In genomic region chr2:60556998-60557955, GRCh38 we compare ENCODE assay signal across 8 cellular contexts. TPM values are rescaled to one million over a fixed set of nuclear protein-coding genes. Genes with fewer than 3 reads are reported as not detected.
DNase-seq lines count a peak whose midpoint lies in the region; ATAC-seq and TF ChIP-seq lines count a peak whose summit lies in the region.

No MANE protein-coding gene starts in this region.

- H3K36me3 ChIP-seq in SK-N-SH (replicated peaks in 1 of 2; ENCODE audit: control insufficient read depth in 1 of 2, insufficient read depth in 2 of 2, low read length in 1 of 2) (no peaks in the 10 kb centered on the region), ectodermal cell (ENCODE audit: control insufficient read depth, insufficient read depth, low read length) (no peaks in the 10 kb centered on the region), sigmoid colon (no peaks in the 10 kb centered on the region)

- peaks cover 6% of the 10 kb centered on the region for H3K79me2 ChIP-seq in SK-N-SH (ENCODE audit: insufficient read depth)

- TF ChIP-seq POLR2A in sigmoid colon (IDR thresholded peaks at IDR 0.05) = no peak

- H3K4me1 ChIP-seq in SK-N-SH (ENCODE audit: control insufficient read depth in 1 of 2, insufficient read depth in 2 of 2, low read depth in 1 of 2, low read length in 1 of 2) (peaks cover 6 to 17% of the 10 kb centered on the region in 2 experiments; a peak in 1 of 4 replicates), ectodermal cell (ENCODE audit: control insufficient read depth, insufficient read depth, low read length) (peaks cover 21% of the 10 kb centered on the region), sigmoid colon (peaks cover 0 to 40% (median 22%) of the 10 kb centered on the region in 4 donors)

- TF ChIP-seq RAD21 in SK-N-SH (IDR thresholded peaks at IDR 0.05; ENCODE audit: low read length) = no peak

- TF ChIP-seq CTCF in SK-N-SH (IDR thresholded peaks at IDR 0.05) (no peak), sigmoid colon (IDR thresholded peaks at IDR 0.05) (no peak)

- H3K4me2 ChIP-seq in SK-N-SH = peak overlapping the region; percentile 74

- H4K20me1 ChIP-seq in SK-N-SH (ENCODE audit: insufficient read depth) = no peaks in the 10 kb centered on the region

- H3K27me3 ChIP-seq in SK-N-SH (ENCODE audit: insufficient read depth) (peaks cover 37% of the 10 kb centered on the region), ectodermal cell (ENCODE audit: control insufficient read depth, insufficient read depth, low read length, poor library complexity, severe bottlenecking) (peaks cover 62% of the 10 kb centered on the region), sigmoid colon (peaks cover 0 to 21% (median 0%) of the 10 kb centered on the region in 3 donors)

- ATAC-seq in SK-N-SH treated with all-trans-retinoic acid at 6 μM for 48 hours (no peak), GM21528 (IDR thresholded peaks at IDR 0.05; ENCODE audit: low FRiP score, unreplicated experiment) (no peak), HG03521 (IDR thresholded peaks at IDR 0.05; ENCODE audit: unreplicated experiment) (no peak)

- WGBS in SK-N-SH (ENCODE audit: low lambda C conversion rate) = 12% methylated on average over 28 of the region's 28 CpGs
- WGBS in ectodermal cell, 2 experiments = 1% methylated on average over 26 to 27 of the region's 28 CpGs
- 1 to 4% methylated on average over 28 of the region's 28 CpGs for WGBS in sigmoid colon, 2 donors

- no peaks in the 10 kb centered on the region for H3K9me3 ChIP-seq in SK-N-SH
- H3K9me3 ChIP-seq in ectodermal cell (ENCODE audit: control insufficient read depth, low read length) = no peaks in the 10 kb centered on the region
- H3K9me3 ChIP-seq in sigmoid colon = no peaks in the 10 kb centered on the region

- peaks cover 9% of the 10 kb centered on the region for H3F3A ChIP-seq in SK-N-SH (replicated peaks; ENCODE audit: insufficient read depth)

- H3K9ac ChIP-seq in SK-N-SH = no peak overlapping the region

- TF ChIP-seq EP300 in SK-N-SH (IDR thresholded peaks at IDR 0.05; ENCODE audit: borderline replicate concordance in 1 of 2, low read depth in 1 of 2, low read length in 1 of 2) (no peak), sigmoid colon (IDR thresholded peaks at IDR 0.05) (no peak)

- no peak for DNase-seq in SK-N-SH
- peak; percentile 72 for DNase-seq in NCI-H69 (lab: John Stamatoyannopoulos, UW)
- DNase-seq in sigmoid colon = no peak
- no peak for DNase-seq in NCI-H446 (lab: John Stamatoyannopoulos, UW)

- intact Hi-C loops in sigmoid colon (cut with DNase I) = loop anchor here (5.0 to 10.0 kb wide), 2 partner anchors 222 to 1205 kb away; no protein-coding TSS in a partner anchor

- H3K27ac ChIP-seq in SK-N-SH (ENCODE audit: low read depth in 2 of 2, low read length in 1 of 2) = no peak overlapping the region
- H3K27ac ChIP-seq in ectodermal cell (ENCODE audit: insufficient read depth, low read depth, low read length, poor library complexity, severe bottlenecking) = no peak overlapping the region
- peak overlapping the region in 3 of 4 donors; percentile 82 to 95 (median 92) for H3K27ac ChIP-seq in sigmoid colon

- no peaks in the 10 kb centered on the region for H3K9me2 ChIP-seq in SK-N-SH

- peak overlapping the region; percentile 17; the same call in 1 of the 2 replicates for H2AFZ ChIP-seq in SK-N-SH (ENCODE audit: low read depth)

- POLR2A ChIA-PET in SK-N-SH (lab: Yijun Ruan, JAX) = no interaction called here

- peak overlapping the region in 1 of 2 experiments; percentile 41; a peak in 2 of 4 replicates for H3K4me3 ChIP-seq in SK-N-SH (ENCODE audit: low read depth in 2 of 2, low read length in 1 of 2)
- peak overlapping the region; percentile 27 for H3K4me3 ChIP-seq in ectodermal cell (ENCODE audit: insufficient read depth, low read depth, low read length)
- H3K4me3 ChIP-seq in sigmoid colon = peak overlapping the region in 3 of 4 donors; percentile 31 to 38 (median 38)

- CTCF ChIA-PET in SK-N-SH (lab: Yijun Ruan, JAX) = interaction anchor here (1.6 to 18.8 kb wide), 5 partner anchors 22 to 1794 kb away, joined by 3 to 324 read pairs (median 4); no protein-coding TSS in a partner anchor

TF ChIP-seq in SK-N-SH, 30 proteins besides CTCF, POLR2A, EP300 and RAD21:
- no peak for TF ChIP-seq GABPA (IDR thresholded peaks at IDR 0.05; ENCODE audit: low read depth)
- TF ChIP-seq EZH2phosphoT487 (IDR thresholded peaks at IDR 0.05; ENCODE audit: borderline replicate concordance, low read depth) = 0 out of 2 replicates have a peak, but pooled peaks have one; percentile 62

TF ChIP-seq in SK-N-SH treated with all-trans-retinoic acid at 6 μM for 48 hours, 23 proteins besides CTCF, POLR2A, EP300 and RAD21:
- TF ChIP-seq ZNF8 (CRISPR knock-in tag; IDR thresholded peaks at IDR 0.05) = no peak
- no peak for TF ChIP-seq ISL1 (CRISPR knock-in tag; IDR thresholded peaks at IDR 0.05)
- TF ChIP-seq SNAI2 (CRISPR knock-in tag; IDR thresholded peaks at IDR 0.05) = no peak
- TF ChIP-seq BACH2 (CRISPR knock-in tag; IDR thresholded peaks at IDR 0.05; ENCODE audit: borderline replicate concordance) = no peak
TF ChIP-seq in SK-N-SH treated with all-trans-retinoic acid at 6 μM for 48 hours: peak in this region for 0.

RNA-seq across cellular contexts. Expression of gene BCL11A, which starts 3.8 kb away (rescaled TPM):
- 1.9 and 2.4 TPM in 2 replicates for polyA plus RNA-seq in SK-N-SH (2012; rRNA removed)
- 1.8 and 2.3 TPM in 2 replicates for polyA plus RNA-seq in SK-N-SH (2012; cell fraction: cytosol; rRNA removed)
- 3.6 and 5.5 TPM in 2 replicates for polyA plus RNA-seq in SK-N-SH (2012; cell fraction: nucleus; rRNA removed)
- 1.8 TPM for polyA plus RNA-seq in ectodermal cell (2013, experiment 1 of 4)
- polyA plus RNA-seq in ectodermal cell (2013, experiment 2 of 4) = 0.82 TPM
- polyA plus RNA-seq in ectodermal cell (2013, experiment 3 of 4) = 1.9 TPM
- 1.9 TPM for polyA plus RNA-seq in ectodermal cell (2013, experiment 4 of 4)
- 10 to 100 TPM; 16.3 to 39.6 (median 19.7) TPM for total RNA-seq in sigmoid colon
- polyA plus RNA-seq in sigmoid colon = 10 to 100 TPM in 1 of 3 donors, 1 to 10 TPM in 2; 3.6 to 14.5 (median 4.4) TPM

Comparison
In these comparisons a context has a peak if more than half of its experiments do, and no peak if none do; other contexts are left out.
1. H3K27ac ChIP-seq: peak in sigmoid colon (3 of 4); none in SK-N-SH (0 of 2) and ectodermal cell (single experiment).